ENCODE assay signal across 23 cellular contexts in the genomic region with DNA sequence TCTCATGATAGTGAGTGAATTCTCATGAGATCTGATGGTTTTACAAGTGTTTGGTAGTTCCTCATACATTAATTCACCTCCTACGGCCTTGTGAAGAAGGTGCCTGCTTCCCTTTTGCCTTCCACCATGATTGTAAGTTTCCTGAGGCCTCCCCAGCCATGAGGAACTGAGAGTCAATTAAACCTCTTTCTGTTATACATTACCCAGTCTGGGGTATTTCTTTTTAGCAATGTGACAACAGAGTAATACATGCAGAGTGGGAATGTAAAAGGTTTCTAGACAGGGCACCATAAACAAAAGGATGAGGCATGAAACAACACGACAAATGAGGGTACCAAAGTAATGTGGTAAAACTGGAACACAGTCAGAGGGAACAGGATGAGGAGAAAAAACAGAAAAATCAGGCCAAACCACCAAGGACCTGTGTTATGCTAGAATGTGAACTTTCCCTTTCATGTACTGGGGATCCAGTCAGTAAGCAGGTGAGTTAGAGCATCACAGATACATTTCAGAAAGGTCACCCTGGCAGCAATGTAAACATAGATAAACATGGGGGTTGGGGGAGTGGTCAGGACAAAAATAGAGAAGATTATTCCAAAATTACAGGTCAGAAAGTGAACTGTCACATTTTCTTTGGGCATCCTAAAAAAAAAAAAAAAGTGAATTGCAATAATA. TPM values are rescaled to one million over a fixed set of nuclear protein-coding genes. Genes with fewer than 3 reads are reported as not detected.
DNase-seq lines count a peak whose midpoint lies in the region; ATAC-seq and TF ChIP-seq lines count a peak whose summit lies in the region.
"Had no signal": no experiment of that assay in that cellular context is flagged by ENCODE, and none has a peak within 500 bp of the region (broad histone marks: within the 10 kb centered on the region; RNA-seq: fewer than 3 reads in every experiment).

No MANE protein-coding gene starts in this region.

- DNase-seq in CD1c-positive myeloid dendritic cell (ENCODE audit: extremely low spot score) = peak; percentile 2
- DNase-seq in T-helper 17 cell = no peak
- no peak for DNase-seq in neural progenitor cell (ENCODE audit: low spot score)
- no peak for DNase-seq in NCI-H187 treated with DMSO at 0.1 percent for 48 hours (lab: John Stamatoyannopoulos, UW)
- DNase-seq in NOMO-1 treated with dmso at 0.1 percent for 144 hours (lab: John Stamatoyannopoulos, UW; ENCODE audit: unreplicated experiment) = no peak
- DNase-seq in head of caudate nucleus = no peak
- DNase-seq: 8988T; ACHN; CD4-positive, CD25-positive, alpha-beta regulatory T cell; DMS153; DND-41; HCEC 1CT; NCI-H1092 treated with DMSO at 0.1 percent for 48 hours; NCI-H1436; NCI-H187; NCI-H2171 treated with DMSO at 0.1 percent for 48 hours; NCI-H524; NCI-H774; NK-92 treated with Interleukin-12 subunit alpha and Interleukin-12 subunit beta, amount 100 ng/mL, for 24 hours; PC-9; SHP77 treated with DMSO at 0.1 percent for 48 hours had no signal

- H3K36me3 Mint-ChIP-seq in T-helper 17 cell (ENCODE audit: low read depth) (peaks cover 11% of the 10 kb centered on the region), neural progenitor cell (peaks cover 44% of the 10 kb centered on the region)

- TF ChIP-seq CTCF in HEK293 (tag by site-specific recombination; IDR thresholded peaks at IDR 0.05) (no peak), neural progenitor cell (IDR thresholded peaks at IDR 0.05) (no peak)

- CTCF ChIA-PET in HEK293 (lab: Yijun Ruan, JAX) = no interaction called here

- peaks cover 32 to 65% of the 10 kb centered on the region in 2 experiments for H3K36me3 ChIP-seq in HEK293 (ENCODE audit: control insufficient read depth in 2 of 2, insufficient read depth in 1 of 2, low read length in 2 of 2)
- H3K36me3 ChIP-seq in neural progenitor cell = no peaks in the 10 kb centered on the region

- no peak overlapping the region for H2AFZ ChIP-seq in neural progenitor cell (replicated peaks)
- H2AFZ ChIP-seq: PC-9 had no signal

- H4K20me1 ChIP-seq in neural progenitor cell (ENCODE audit: low read depth) = no peaks in the 10 kb centered on the region

- H3K4me3 ChIP-seq in HEK293 (ENCODE audit: low read depth, low read length) (no peak overlapping the region), neural progenitor cell (no peak overlapping the region)
- H3K4me3 ChIP-seq: PC-9 had no signal

- no peaks in the 10 kb centered on the region for H3K9me3 ChIP-seq in HEK293 (ENCODE audit: control insufficient read depth, insufficient read depth, low read depth, low read length)
- H3K9me3 ChIP-seq in T-helper 17 cell (ENCODE audit: control insufficient read depth, low read length, poor library complexity, severe bottlenecking) = no peaks in the 10 kb centered on the region
- H3K9me3 ChIP-seq in neural progenitor cell (ENCODE audit: low read depth) = no peaks in the 10 kb centered on the region

- no peak overlapping the region for H3K27ac ChIP-seq in HEK293 (ENCODE audit: extremely low read depth, low read depth, low read length)
- no peak overlapping the region for H3K27ac ChIP-seq in neural progenitor cell
- H3K27ac ChIP-seq: PC-9 had no signal

- H3K27me3 Mint-ChIP-seq in T-helper 17 cell = no peaks in the 10 kb centered on the region
- H3K27me3 Mint-ChIP-seq in neural progenitor cell (ENCODE audit: insufficient read depth, low read depth) = no peaks in the 10 kb centered on the region
- H3K27me3 Mint-ChIP-seq: CD4-positive, CD25-positive, alpha-beta regulatory T cell had no signal

- H3K27ac Mint-ChIP-seq in T-helper 17 cell = no peak overlapping the region
- H3K27ac Mint-ChIP-seq in neural progenitor cell = peak overlapping the region; percentile 58

- ATAC-seq in T-helper 17 cell (peak; percentile 33), GM21367 (IDR thresholded peaks at IDR 0.05; ENCODE audit: unreplicated experiment) (no peak)

- H3K27me3 ChIP-seq in neural progenitor cell = no peaks in the 10 kb centered on the region

- H3K4me1 ChIP-seq in HEK293 (ENCODE audit: control insufficient read depth, insufficient read depth, low read length) = no peaks in the 10 kb centered on the region
- no peaks in the 10 kb centered on the region for H3K4me1 ChIP-seq in neural progenitor cell

- H3K9me3 Mint-ChIP-seq in neural progenitor cell = peaks cover 2% of the 10 kb centered on the region

- POLR2A ChIA-PET in HEK293 (lab: Yijun Ruan, JAX) = no interaction called here

- H3K4me2 ChIP-seq in neural progenitor cell = no peak overlapping the region
- H3K4me2 ChIP-seq: PC-9 had no signal

- peaks cover 2% of the 10 kb centered on the region for H3K79me2 ChIP-seq in neural progenitor cell (ENCODE audit: low read depth)

- H3K4me1 Mint-ChIP-seq in T-helper 17 cell = peaks cover 12% of the 10 kb centered on the region
- H3K4me1 Mint-ChIP-seq in neural progenitor cell = no peaks in the 10 kb centered on the region

- intact Hi-C loops in head of caudate nucleus (cut with DNase I) = no loop called here

- H3F3A ChIP-seq in neural progenitor cell (ENCODE audit: low read depth) = no peaks in the 10 kb centered on the region

- no peak overlapping the region for H3K4me3 Mint-ChIP-seq in T-helper 17 cell
- no peak overlapping the region for H3K4me3 Mint-ChIP-seq in neural progenitor cell
- H3K4me3 Mint-ChIP-seq: CD4-positive, CD25-positive, alpha-beta regulatory T cell had no signal

- H3K9ac ChIP-seq in neural progenitor cell = no peak overlapping the region

TF ChIP-seq in HEK293, 187 proteins besides CTCF, POLR2A, EP300 and RAD21:
- TF ChIP-seq ZNF19 (tag by site-specific recombination; IDR thresholded peaks at IDR 0.05; ENCODE audit: low read depth) (no peak), BCL11A (tag by site-specific recombination; IDR thresholded peaks at IDR 0.05; ENCODE audit: low read depth) (no peak), PRDM1 (tag by site-specific recombination; IDR thresholded peaks at IDR 0.05) (peak; percentile 17; the same call in 1 of the 2 replicates)
- TF ChIP-seq, protein P1, sequence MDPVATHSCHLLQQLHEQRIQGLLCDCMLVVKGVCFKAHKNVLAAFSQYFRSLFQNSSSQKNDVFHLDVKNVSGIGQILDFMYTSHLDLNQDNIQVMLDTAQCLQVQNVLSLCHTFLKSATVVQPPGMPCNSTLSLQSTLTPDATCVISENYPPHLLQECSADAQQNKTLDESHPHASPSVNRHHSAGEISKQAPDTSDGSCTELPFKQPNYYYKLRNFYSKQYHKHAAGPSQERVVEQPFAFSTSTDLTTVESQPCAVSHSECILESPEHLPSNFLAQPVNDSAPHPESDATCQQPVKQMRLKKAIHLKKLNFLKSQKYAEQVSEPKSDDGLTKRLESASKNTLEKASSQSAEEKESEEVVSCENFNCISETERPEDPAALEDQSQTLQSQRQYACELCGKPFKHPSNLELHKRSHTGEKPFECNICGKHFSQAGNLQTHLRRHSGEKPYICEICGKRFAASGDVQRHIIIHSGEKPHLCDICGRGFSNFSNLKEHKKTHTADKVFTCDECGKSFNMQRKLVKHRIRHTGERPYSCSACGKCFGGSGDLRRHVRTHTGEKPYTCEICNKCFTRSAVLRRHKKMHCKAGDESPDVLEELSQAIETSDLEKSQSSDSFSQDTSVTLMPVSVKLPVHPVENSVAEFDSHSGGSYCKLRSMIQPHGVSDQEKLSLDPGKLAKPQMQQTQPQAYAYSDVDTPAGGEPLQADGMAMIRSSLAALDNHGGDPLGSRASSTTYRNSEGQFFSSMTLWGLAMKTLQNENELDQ (tag by site-specific recombination; IDR thresholded peaks at IDR 0.05; ENCODE audit: low read depth) = no peak
- TF ChIP-seq, protein P2, sequence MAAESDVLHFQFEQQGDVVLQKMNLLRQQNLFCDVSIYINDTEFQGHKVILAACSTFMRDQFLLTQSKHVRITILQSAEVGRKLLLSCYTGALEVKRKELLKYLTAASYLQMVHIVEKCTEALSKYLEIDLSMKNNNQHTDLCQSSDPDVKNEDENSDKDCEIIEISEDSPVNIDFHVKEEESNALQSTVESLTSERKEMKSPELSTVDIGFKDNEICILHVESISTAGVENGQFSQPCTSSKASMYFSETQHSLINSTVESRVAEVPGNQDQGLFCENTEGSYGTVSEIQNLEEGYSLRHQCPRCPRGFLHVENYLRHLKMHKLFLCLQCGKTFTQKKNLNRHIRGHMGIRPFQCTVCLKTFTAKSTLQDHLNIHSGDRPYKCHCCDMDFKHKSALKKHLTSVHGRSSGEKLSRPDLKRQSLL (tag by site-specific recombination; IDR thresholded peaks at IDR 0.05) = no peak

RNA-seq across cellular contexts. Expression of a gene that starts 31.9 kb away (rescaled TPM):
- total RNA-seq in T-helper 17 cell = 1 to 10 TPM; 4.4 to 5.3 TPM
- total RNA-seq in neural progenitor cell (ENCODE audit: low replicate concordance) = 16.8 and 22.7 TPM in 2 replicates
